In the genomic region with DNA sequence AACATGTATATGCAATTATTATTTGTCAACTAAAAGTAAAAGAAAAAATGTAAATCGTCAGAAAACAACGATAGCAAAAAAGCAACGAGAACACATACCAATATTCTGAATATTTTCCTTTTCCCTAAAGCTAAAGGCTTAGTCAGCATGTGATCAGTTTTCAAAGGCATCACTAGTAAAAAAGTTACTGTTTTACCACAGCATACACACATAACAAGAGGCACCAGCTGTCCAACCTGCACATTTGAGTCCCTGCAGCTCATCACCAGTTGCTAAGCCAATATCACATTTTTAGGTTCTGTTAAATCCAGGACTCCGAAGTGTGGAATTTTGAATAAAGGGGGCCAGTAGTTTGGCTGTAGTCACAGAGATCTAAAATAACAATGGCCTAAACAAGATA, we compare ENCODE assay signal across 25 cellular contexts.
"Had no signal": no experiment of that assay in that cellular context is flagged by ENCODE, and none has a peak within 500 bp of the region (broad histone marks: within the 10 kb centered on the region; RNA-seq: fewer than 3 reads in every experiment).

No MANE protein-coding gene starts in this region.

- FAIRE-seq: kidney had no signal

- H3K9me3 ChIP-seq: colonic mucosa, esophagus squamous epithelium, gastroesophageal sphincter, left ventricle myocardium inferior, neutrophil, spleen, testis, tibial nerve, upper lobe of right lung, vagina had no signal

- H3K27me3 ChIP-seq: colonic mucosa, esophagus squamous epithelium, gastroesophageal sphincter, neutrophil, spleen, testis, tibial nerve, upper lobe of right lung, vagina had no signal

- H3K4me1 ChIP-seq: colonic mucosa, esophagus squamous epithelium, gastroesophageal sphincter, left ventricle myocardium inferior, spleen, testis, tibial nerve, upper lobe of right lung, vagina had no signal

- ATAC-seq: gastroesophageal sphincter; left cardiac atrium; naive thymus-derived CD4-positive, alpha-beta T cell; right cardiac atrium; stimulated activated memory B cell treated with anti-CD40 and anti-IgM and Interleukin-4, amounts not matched to agents 10 μg/mL and 1 μg/mL and 100 μg/mL, for 72 hours; upper lobe of right lung had no signal

- DNase-seq: colonic mucosa; dermis blood vessel endothelial cell; esophagus squamous epithelium; foreskin fibroblast; glutamatergic neuron; immature natural killer cell; kidney; left cardiac atrium; left ventricle myocardium inferior; mesenchymal stem cell; naive thymus-derived CD4-positive, alpha-beta T cell; nephron progenitor cell; right cardiac atrium; spleen; stimulated activated CD4-positive, alpha-beta T cell treated with anti-CD3 and anti-CD28 coated beads, Interleukin-15, amount 100 ng/mL, for 24 hours; stimulated activated CD4-positive, alpha-beta T cell treated with anti-CD3 and anti-CD28 coated beads, Interleukin-1b, Interleukin-23, amount 100 ng/mL, for 48 hours; stimulated activated CD4-positive, alpha-beta T cell treated with anti-CD3 and anti-CD28 coated beads, Interleukin-4, amount 100 ng/mL, for 24 hours; testis; upper lobe of right lung had no signal

- H3K27ac ChIP-seq: colonic mucosa, esophagus squamous epithelium, gastroesophageal sphincter, left ventricle myocardium inferior, neutrophil, spleen, testis, tibial nerve, upper lobe of right lung, vagina had no signal

- H3K4me3 ChIP-seq: colonic mucosa, esophagus squamous epithelium, gastroesophageal sphincter, left ventricle myocardium inferior, lung, spleen, testis, tibial nerve, upper lobe of right lung, vagina had no signal

- H3K36me3 ChIP-seq: colonic mucosa, esophagus squamous epithelium, gastroesophageal sphincter, left ventricle myocardium inferior, neutrophil, spleen, tibial nerve, upper lobe of right lung, vagina had no signal
